Comparison of ENCODE assay signal across 8 cellular contexts in the genomic region with DNA sequence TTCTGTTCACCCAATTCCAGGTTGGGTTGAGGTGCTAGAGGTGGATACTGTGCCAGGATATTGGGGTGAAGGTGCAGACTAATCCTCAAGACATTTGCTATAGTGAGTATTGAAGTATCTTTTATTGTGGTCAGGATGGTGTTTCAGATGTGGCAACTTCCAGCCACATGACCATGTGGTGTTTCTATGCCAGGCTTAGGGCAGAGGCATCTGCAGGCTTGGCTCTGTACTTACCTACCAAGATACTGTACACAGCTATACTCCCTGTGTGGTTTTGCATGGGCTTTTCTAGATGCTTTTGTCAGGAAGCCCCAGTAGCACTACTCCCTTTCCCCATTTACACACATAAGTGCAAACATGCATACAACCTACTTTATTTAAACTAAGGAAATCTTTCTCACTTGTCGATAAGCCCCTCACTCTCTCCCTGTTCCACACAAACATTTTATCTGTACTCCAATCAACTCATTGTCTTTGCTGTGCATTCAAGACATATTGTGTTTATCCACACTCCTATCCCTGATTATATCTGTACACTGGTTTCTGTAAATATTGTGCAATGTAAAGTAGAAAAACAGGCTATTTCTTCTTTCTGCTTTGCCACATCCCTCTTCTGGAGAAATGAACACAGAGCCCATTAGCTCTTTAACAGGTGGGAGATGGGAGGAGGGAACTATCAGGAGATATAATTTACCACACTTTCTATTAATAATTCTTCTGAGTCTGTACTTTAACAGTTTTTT. TPM values are rescaled to one million over a fixed set of nuclear protein-coding genes. Genes with fewer than 3 reads are reported as not detected.
DNase-seq lines count a peak whose midpoint lies in the region; ATAC-seq and TF ChIP-seq lines count a peak whose summit lies in the region.

No MANE protein-coding gene starts in this region.

- CTCF ChIA-PET in MCF 10A (lab: Yijun Ruan, JAX): interaction anchor here (0.6 to 2.0 kb wide), 6 partner anchors 9 to 45 kb away, joined by 3 to 13 read pairs (median 6); no protein-coding TSS in a partner anchor

- H3K4me1 Mint-ChIP-seq in MCF 10A (ENCODE audit: insufficient read depth, unreplicated experiment) (peaks cover 10% of the 10 kb centered on the region), type B pancreatic cell (ENCODE audit: unreplicated experiment) (peaks cover 4% of the 10 kb centered on the region)

- ATAC-seq in GM18517 (IDR thresholded peaks at IDR 0.05; ENCODE audit: unreplicated experiment) (peak; percentile 70), HG02571 (IDR thresholded peaks at IDR 0.05; ENCODE audit: unreplicated experiment) (peak; percentile 76)

- no peak for TF ChIP-seq CTCF in MCF 10A (IDR thresholded peaks at IDR 0.05; ENCODE audit: unreplicated experiment)
- TF ChIP-seq CTCF in type B pancreatic cell (conservative IDR thresholded peaks at IDR 0.05): no peak

- DNase-seq in NCI-H226 (peak; percentile 19), MCF 10A (ENCODE audit: unreplicated experiment) (peak; percentile 21), type B pancreatic cell (ENCODE audit: extremely low spot score, unreplicated experiment) (no peak), EL (no peak), H7 (no peak), NCI-H69 (lab: John Stamatoyannopoulos, UW) (no peak)

- POLR2A ChIA-PET in MCF 10A (lab: Yijun Ruan, JAX): interaction anchor here (1.0 to 1.8 kb wide), 3 partner anchors 12 to 14 kb away, joined by 3 to 11 read pairs (median 6); partner anchors contain the start of genes ARL6IP6 and PRPF40A

- no peak overlapping the region for H3K4me3 ChIP-seq in H7 (ENCODE audit: insufficient read depth, low read depth, low read length)

- no peaks in the 10 kb centered on the region for H3K27me3 ChIP-seq in H7 (ENCODE audit: control insufficient read depth, insufficient read depth, low read length)

- H3K36me3 Mint-ChIP-seq in MCF 10A (ENCODE audit: insufficient read depth, unreplicated experiment): peaks cover 4% of the 10 kb centered on the region
- no peaks in the 10 kb centered on the region for H3K36me3 Mint-ChIP-seq in type B pancreatic cell

- H3K27me3 Mint-ChIP-seq in MCF 10A (ENCODE audit: insufficient read depth, unreplicated experiment) (no peaks in the 10 kb centered on the region), type B pancreatic cell (no peaks in the 10 kb centered on the region)

- BruUV-seq in MCF 10A (replicated peaks; lab: Mats Ljungman, UMichigan): no TSS peak

- H3K9me3 Mint-ChIP-seq in MCF 10A (ENCODE audit: unreplicated experiment): no peaks in the 10 kb centered on the region
- H3K9me3 Mint-ChIP-seq in type B pancreatic cell: no peaks in the 10 kb centered on the region

- intact Hi-C loops in MCF 10A (cut with micrococcal nuclease): no loop called here

- H3K4me3 Mint-ChIP-seq in MCF 10A (ENCODE audit: unreplicated experiment) (no peak overlapping the region), type B pancreatic cell (no peak overlapping the region)

- H3K27ac Mint-ChIP-seq in MCF 10A (ENCODE audit: low read depth, unreplicated experiment) (no peak overlapping the region), type B pancreatic cell (peak overlapping the region; percentile 16)

- H3K36me3 ChIP-seq in H7 (replicated peaks; ENCODE audit: control insufficient read depth, insufficient read depth, low read length): no peaks in the 10 kb centered on the region

RNA-seq across cellular contexts. Expression of gene ARL6IP6, which starts 12.3 kb away (rescaled TPM):
- total RNA-seq in MCF 10A (2022) (18.9 and 23.7 TPM in 2 replicates), type B pancreatic cell (ENCODE audit: low replicate concordance) (20.8 and 26.6 TPM in 2 replicates)
- total RNA-seq in H7 (2014; rRNA removed; shearing (Covaris generic)): 52.8 and 54.9 TPM in 2 replicates

RNA-seq across cellular contexts. Expression of gene PRPF40A, which starts 13.5 kb away (rescaled TPM):
- total RNA-seq in MCF 10A (2022): 140 and 147 TPM in 2 replicates
- 93.7 and 119 TPM in 2 replicates for total RNA-seq in type B pancreatic cell (ENCODE audit: low replicate concordance)
- 157 and 261 TPM in 2 replicates for total RNA-seq in H7 (2014; rRNA removed; shearing (Covaris generic))

Comparison
In these comparisons a context has a peak if more than half of its experiments do, and no peak if none do; other contexts are left out.
1. DNase-seq: peak in NCI-H226 (single experiment) and MCF 10A (single experiment); none in type B pancreatic cell (single experiment), EL (single experiment), H7 (single experiment) and NCI-H69 (single experiment).